ENCODE assay signal across 8 cellular contexts in the genomic region with DNA sequence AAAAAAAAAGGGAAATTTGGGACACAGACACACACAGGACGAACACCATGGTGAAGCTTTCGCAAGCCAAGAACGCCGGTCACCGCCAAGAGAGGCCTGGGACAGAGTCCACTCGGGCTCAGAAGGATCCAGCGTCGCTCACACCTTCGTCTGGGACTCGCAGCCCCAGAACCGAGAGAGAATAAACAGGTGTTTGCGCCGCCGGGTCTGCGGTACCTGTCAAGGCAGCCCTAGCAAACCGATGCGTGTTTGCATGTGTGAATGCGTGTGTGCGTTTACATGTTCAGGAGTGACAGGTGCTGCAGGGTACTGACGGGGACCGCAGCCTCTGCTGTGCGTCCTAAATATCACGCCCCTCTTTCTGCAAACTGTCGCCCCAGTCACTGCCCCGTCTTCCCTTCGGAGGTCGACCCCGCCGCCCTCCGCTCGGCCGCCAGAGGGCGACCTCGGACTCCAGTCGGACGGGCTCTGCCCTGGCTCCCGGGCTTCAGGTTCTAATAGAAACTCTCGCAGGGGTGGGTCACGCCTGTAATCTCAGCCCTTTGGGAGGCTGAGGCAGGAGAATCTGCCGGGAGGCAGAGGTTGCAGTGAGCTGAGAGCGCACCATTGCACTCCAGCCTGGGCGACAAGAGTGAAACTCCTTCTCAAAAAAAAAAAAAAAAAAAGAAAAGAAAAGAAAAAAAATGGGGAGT. TPM values are rescaled to one million over a fixed set of nuclear protein-coding genes. Genes with fewer than 3 reads are reported as not detected.
DNase-seq lines count a peak whose midpoint lies in the region; ATAC-seq lines count a peak whose summit lies in the region.

No MANE protein-coding gene starts in this region.

- ATAC-seq in HG02678 (IDR thresholded peaks at IDR 0.05; ENCODE audit: unreplicated experiment) (peak; percentile 55), GM21723 (IDR thresholded peaks at IDR 0.05; ENCODE audit: unreplicated experiment) (no peak)

- no peaks in the 10 kb centered on the region for H3K79me2 ChIP-seq in mesendoderm (ENCODE audit: control insufficient read depth, insufficient read depth, low read length)

- intact Hi-C loops in activated CD4-positive, alpha-beta memory T cell treated with anti-CD3 and anti-CD28 coated beads for 36 hours (cut with micrococcal nuclease): loop anchor here (5.0 kb wide), 1 partner anchor 88 kb away; the partner anchor contains the start of gene BTBD2

- WGBS in mesendoderm (ENCODE audit: extremely low coverage, insufficient coverage, low lambda C conversion rate): no CpG with 5 or more reads among the region's 42 CpGs

- H2AK5ac ChIP-seq in mesendoderm (ENCODE audit: low read length): no peak overlapping the region

- H3K9me3 Mint-ChIP-seq in activated CD4-positive, alpha-beta memory T cell treated with anti-CD3 and anti-CD28 coated beads for 36 hours: peaks cover 11% of the 10 kb centered on the region

- peaks cover 8% of the 10 kb centered on the region for H3K36me3 Mint-ChIP-seq in activated CD4-positive, alpha-beta memory T cell treated with anti-CD3 and anti-CD28 coated beads for 36 hours

- H3K4me1 ChIP-seq in mesendoderm (ENCODE audit: control insufficient read depth, low read depth, low read length): no peaks in the 10 kb centered on the region

- H3K79me1 ChIP-seq in mesendoderm (ENCODE audit: low read length): no peaks in the 10 kb centered on the region

- peak overlapping the region; percentile 68 for H3K4me3 Mint-ChIP-seq in activated CD4-positive, alpha-beta memory T cell treated with anti-CD3 and anti-CD28 coated beads for 36 hours

- peak; percentile 12 for DNase-seq in DMS114 treated with DMSO at 0.1 percent for 48 hours (lab: John Stamatoyannopoulos, UW; ENCODE audit: unreplicated experiment)
- DNase-seq in NCI-H524 treated with DMSO at 0.1 percent for 48 hours (lab: John Stamatoyannopoulos, UW): peak; percentile 22
- DNase-seq in activated CD4-positive, alpha-beta memory T cell treated with anti-CD3 and anti-CD28 coated beads for 36 hours: peak; percentile 84
- peak; percentile 75 for DNase-seq in effector CD8-positive, alpha-beta T cell (lab: John Stamatoyannopoulos, UW)
- peak; percentile 83 for DNase-seq in mesendoderm
- peak; percentile 62 for DNase-seq in stimulated activated CD8-positive, alpha-beta memory T cell treated with anti-CD3 and anti-CD28 coated beads, Interleukin-15, amount 100 ng/mL, for 1 hour (ENCODE audit: low read depth)

- no peak overlapping the region for H3K4ac ChIP-seq in mesendoderm (ENCODE audit: low read depth, low read length)

- H3K56ac ChIP-seq in mesendoderm (ENCODE audit: low read length): peak overlapping the region; percentile 22

- H3K27me3 Mint-ChIP-seq in activated CD4-positive, alpha-beta memory T cell treated with anti-CD3 and anti-CD28 coated beads for 36 hours: no peaks in the 10 kb centered on the region

- H3K27me3 ChIP-seq in mesendoderm (ENCODE audit: insufficient read depth, low read length, poor library complexity): no peaks in the 10 kb centered on the region

- H3K36me3 ChIP-seq in mesendoderm (ENCODE audit: control insufficient read depth, insufficient read depth, low read length): no peaks in the 10 kb centered on the region

- POLR2A ChIA-PET in activated CD4-positive, alpha-beta memory T cell treated with anti-CD3 and anti-CD28 coated beads for 36 hours (lab: Charles Lee): interaction anchor here (1.2 kb wide), 1 partner anchor 33 kb away, joined by 4 read pairs; no protein-coding TSS in a partner anchor

- no peak overlapping the region for H3K9ac ChIP-seq in mesendoderm (ENCODE audit: low read length)

- no peak overlapping the region for H4K8ac ChIP-seq in mesendoderm (ENCODE audit: low read depth, low read length)

- peaks cover 16% of the 10 kb centered on the region for H3K4me1 Mint-ChIP-seq in activated CD4-positive, alpha-beta memory T cell treated with anti-CD3 and anti-CD28 coated beads for 36 hours (ENCODE audit: low read depth)

- H3K4me3 ChIP-seq in mesendoderm (ENCODE audit: low read length): no peak overlapping the region

- no peak overlapping the region for H2BK120ac ChIP-seq in mesendoderm (ENCODE audit: low read depth, low read length)

- no peak overlapping the region for H2BK5ac ChIP-seq in mesendoderm (ENCODE audit: low read length)

- no peak overlapping the region for H3K27ac ChIP-seq in mesendoderm (ENCODE audit: low read depth, low read length)

- no peak overlapping the region for H3K23ac ChIP-seq in mesendoderm (ENCODE audit: low read length)

- H3K18ac ChIP-seq in mesendoderm (ENCODE audit: low read length): no peak overlapping the region

- no peak overlapping the region for H4K5ac ChIP-seq in mesendoderm (ENCODE audit: low read length)

- H3K4me2 ChIP-seq in mesendoderm (ENCODE audit: low read length): no peak overlapping the region

- no peak overlapping the region for H3K27ac Mint-ChIP-seq in activated CD4-positive, alpha-beta memory T cell treated with anti-CD3 and anti-CD28 coated beads for 36 hours

- no peak overlapping the region for H2BK15ac ChIP-seq in mesendoderm (replicated peaks; ENCODE audit: low read depth)

- CTCF ChIA-PET in activated CD4-positive, alpha-beta memory T cell treated with anti-CD3 and anti-CD28 coated beads for 36 hours (lab: Charles Lee): interaction anchor here (0.6 to 3.2 kb wide), 18 partner anchors 9 to 543 kb away, joined by 3 to 19 read pairs (median 4); partner anchors contain the start of genes ADAT3, AP3D1 and SCAMP4

RNA-seq across cellular contexts. Expression of gene CSNK1G2, which starts 11.8 kb away (rescaled TPM):
- 10 to 100 TPM; 63.7 to 66.2 TPM for total RNA-seq in activated CD4-positive, alpha-beta memory T cell treated with anti-CD3 and anti-CD28 coated beads for 36 hours
- polyA plus RNA-seq in mesendoderm (2013, experiment 1 of 2): 124 TPM
- polyA plus RNA-seq in mesendoderm (2013, experiment 2 of 2): 120 TPM

RNA-seq across cellular contexts. Expression of gene ADAT3, which starts 24.0 kb away (rescaled TPM):
- total RNA-seq in activated CD4-positive, alpha-beta memory T cell treated with anti-CD3 and anti-CD28 coated beads for 36 hours: 1 to 10 TPM; 5.7 to 5.8 TPM
- polyA plus RNA-seq in mesendoderm (2013, experiment 1 of 2): 6.6 TPM
- polyA plus RNA-seq in mesendoderm (2013, experiment 2 of 2): 6.4 TPM

RNA-seq across cellular contexts. Expression of gene SCAMP4, which starts 24.0 kb away (rescaled TPM):
- 10 to 100 TPM; 24.2 to 28.4 TPM for total RNA-seq in activated CD4-positive, alpha-beta memory T cell treated with anti-CD3 and anti-CD28 coated beads for 36 hours
- polyA plus RNA-seq in mesendoderm (2013, experiment 1 of 2): 31.5 TPM
- polyA plus RNA-seq in mesendoderm (2013, experiment 2 of 2): 30.6 TPM

RNA-seq across cellular contexts. Expression of gene ABHD17A, which starts 43.9 kb away (rescaled TPM):
- total RNA-seq in activated CD4-positive, alpha-beta memory T cell treated with anti-CD3 and anti-CD28 coated beads for 36 hours: 100 to 1,000 TPM; 108 to 110 TPM
- 33.9 TPM for polyA plus RNA-seq in mesendoderm (2013, experiment 1 of 2)
- polyA plus RNA-seq in mesendoderm (2013, experiment 2 of 2): 34.1 TPM

Comparison
In these comparisons a context has a peak if more than half of its experiments do, and no peak if none do; other contexts are left out.
1. DNase-seq: peak in every context shown above with its lines; median percentile 84 in activated CD4-positive, alpha-beta memory T cell treated with anti-CD3 and anti-CD28 coated beads for 36 hours; 83 in mesendoderm; 75 in effector CD8-positive, alpha-beta T cell; 62 in stimulated activated CD8-positive, alpha-beta memory T cell treated with anti-CD3 and anti-CD28 coated beads, Interleukin-15, amount 100 ng/mL, for 1 hour; 22 in NCI-H524 treated with DMSO at 0.1 percent for 48 hours; 12 in DMS114 treated with DMSO at 0.1 percent for 48 hours.